1 cellular context compared by ENCODE assay signal in genomic region chr18:6521804-6522418, GRCh38.
TF ChIP-seq lines count a peak whose summit lies in the region.

No MANE protein-coding gene starts in this region.

TF ChIP-seq in liver, 16 proteins besides CTCF, POLR2A, EP300 and RAD21 (continued from another document):
- TF ChIP-seq FOXA1 (IDR thresholded peaks at IDR 0.05) (no peak), HNF4A (conservative IDR thresholded peaks at IDR 0.05) (no peak), JUND (IDR thresholded peaks at IDR 0.05) (no peak), SP1 (IDR thresholded peaks at IDR 0.05) (no peak), TAF1 (conservative IDR thresholded peaks at IDR 0.05) (no peak)
